ENCODE assay signal across 8 cellular contexts in the genomic region with DNA sequence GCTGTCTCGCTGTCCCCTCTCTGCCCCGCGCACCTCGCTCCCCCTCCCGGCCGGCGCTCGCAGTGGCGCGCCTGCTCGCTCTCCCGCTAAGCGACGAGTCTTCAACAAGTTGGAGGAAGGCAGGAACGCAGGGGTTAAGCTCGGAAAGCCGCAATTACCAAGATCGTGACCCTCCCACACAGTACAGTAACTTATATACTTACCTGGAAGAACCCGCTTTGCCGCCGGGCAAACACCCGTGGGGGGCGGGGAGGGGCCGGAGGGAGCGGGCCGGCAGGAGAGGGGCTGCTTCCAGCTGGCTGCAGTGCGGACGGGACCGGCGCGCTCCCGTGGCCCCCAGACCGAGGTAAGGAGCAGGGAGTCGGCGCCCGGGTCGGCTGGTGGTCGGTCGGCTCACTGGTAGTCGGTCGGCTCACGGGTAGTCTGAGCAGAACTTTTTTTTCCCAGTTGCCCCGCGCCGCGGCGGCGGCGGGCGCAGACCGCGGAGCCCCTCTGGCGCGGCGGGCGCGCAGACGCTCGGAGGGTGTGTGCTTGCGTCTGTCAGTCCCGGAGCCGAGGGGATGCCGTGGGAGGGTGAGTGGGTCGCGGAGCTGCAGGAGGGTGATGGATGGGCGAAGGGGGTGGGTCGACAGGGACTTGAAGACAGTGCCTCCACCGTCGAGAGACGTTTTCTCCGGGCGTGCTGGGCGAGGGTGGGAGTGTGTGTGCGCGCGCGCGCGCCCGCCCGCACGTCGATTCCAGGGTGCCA.
DNase-seq lines count a peak whose midpoint lies in the region; ATAC-seq and TF ChIP-seq lines count a peak whose summit lies in the region.

No MANE protein-coding gene starts in this region.

- peaks cover 39% of the 10 kb centered on the region for H3K4me1 Mint-ChIP-seq in central memory CD8-positive, alpha-beta T cell
- peaks cover 74% of the 10 kb centered on the region for H3K4me1 Mint-ChIP-seq in stimulated activated naive CD8-positive, alpha-beta T cell treated with anti-CD3 and anti-CD28 coated beads, Interleukin-15, amount 100 ng/mL, for 72 hours

- TF ChIP-seq CTCF in RWPE2 (IDR thresholded peaks at IDR 0.05; ENCODE audit: poor library complexity, severe bottlenecking) (peak; percentile 27), lower leg skin (IDR thresholded peaks at IDR 0.05) (no peak)

- peaks cover 93% of the 10 kb centered on the region for H3K27me3 Mint-ChIP-seq in central memory CD8-positive, alpha-beta T cell
- H3K27me3 Mint-ChIP-seq in stimulated activated naive CD8-positive, alpha-beta T cell treated with anti-CD3 and anti-CD28 coated beads, Interleukin-15, amount 100 ng/mL, for 72 hours, result peaks cover 100% of the 10 kb centered on the region

- no peaks in the 10 kb centered on the region for H3K4me1 ChIP-seq in RWPE2 (ENCODE audit: insufficient read depth, poor library complexity, severe bottlenecking)

- peak; percentile 72 for DNase-seq in Daoy (ENCODE audit: low read depth)
- no peak for DNase-seq in RWPE2 (ENCODE audit: low spot score)
- DNase-seq in central memory CD8-positive, alpha-beta T cell (ENCODE audit: low spot score in 2 of 2), result no peak
- no peak for DNase-seq in lower leg skin (ENCODE audit: low spot score in 2 of 2)
- DNase-seq in stimulated activated naive CD8-positive, alpha-beta T cell treated with anti-CD3 and anti-CD28 coated beads, Interleukin-15, amount 100 ng/mL, for 72 hours, result peak in 1 of 2 donors; percentile 50

- H3K27ac Mint-ChIP-seq in central memory CD8-positive, alpha-beta T cell (ENCODE audit: low read depth), result no peak overlapping the region
- H3K27ac Mint-ChIP-seq in stimulated activated naive CD8-positive, alpha-beta T cell treated with anti-CD3 and anti-CD28 coated beads, Interleukin-15, amount 100 ng/mL, for 72 hours, result no peak overlapping the region

- peak; percentile 55 for ATAC-seq in HG02678 (IDR thresholded peaks at IDR 0.05; ENCODE audit: unreplicated experiment)
- ATAC-seq in RWPE2 (ENCODE audit: low read depth), result peak; percentile 55
- no peak for ATAC-seq in central memory CD8-positive, alpha-beta T cell (replicated peaks; ENCODE audit: extremely low read depth, poor library complexity, severe bottlenecking)
- ATAC-seq in stimulated activated naive CD8-positive, alpha-beta T cell treated with anti-CD3 and anti-CD28 coated beads, Interleukin-15, amount 100 ng/mL, for 72 hours, result peak; percentile 68
- no peak for ATAC-seq in HG03159 (IDR thresholded peaks at IDR 0.05; ENCODE audit: unreplicated experiment)
- ATAC-seq in HG03571 (IDR thresholded peaks at IDR 0.05; ENCODE audit: unreplicated experiment), result no peak

- no peaks in the 10 kb centered on the region for H3K9me3 ChIP-seq in RWPE2 (ENCODE audit: severe bottlenecking)

- H3K27me3 ChIP-seq in RWPE2 (ENCODE audit: insufficient read depth, poor library complexity, severe bottlenecking), result peaks cover 98% of the 10 kb centered on the region

- H3K36me3 ChIP-seq in RWPE2 (ENCODE audit: low read depth), result no peaks in the 10 kb centered on the region

- WGBS in lower leg skin, 2 donors, result 1 to 4% methylated on average over 37 to 63 of the region's 83 CpGs

- peak overlapping the region; percentile 71 for H3K4me3 Mint-ChIP-seq in central memory CD8-positive, alpha-beta T cell
- H3K4me3 Mint-ChIP-seq in stimulated activated naive CD8-positive, alpha-beta T cell treated with anti-CD3 and anti-CD28 coated beads, Interleukin-15, amount 100 ng/mL, for 72 hours, result peak overlapping the region; percentile 86 to 88

- H3K4me3 ChIP-seq in RWPE2 (ENCODE audit: severe bottlenecking) (peak overlapping the region; percentile 38), lower leg skin (ENCODE audit: low read depth, poor library complexity, severe bottlenecking) (peak overlapping the region; percentile 29)

- TF ChIP-seq POLR2A in lower leg skin (IDR thresholded peaks at IDR 0.05), result no peak

- peaks cover 5% of the 10 kb centered on the region for H3K36me3 Mint-ChIP-seq in central memory CD8-positive, alpha-beta T cell (ENCODE audit: insufficient read depth)

- intact Hi-C loops in lower leg skin (cut with DNase I; ENCODE audit: low total_unique reads), result no loop called here

- no peak overlapping the region for H3K27ac ChIP-seq in RWPE2 (ENCODE audit: poor library complexity, severe bottlenecking)

- no peaks in the 10 kb centered on the region for H3K9me3 Mint-ChIP-seq in central memory CD8-positive, alpha-beta T cell
- no peaks in the 10 kb centered on the region for H3K9me3 Mint-ChIP-seq in stimulated activated naive CD8-positive, alpha-beta T cell treated with anti-CD3 and anti-CD28 coated beads, Interleukin-15, amount 100 ng/mL, for 72 hours

Comparison
In these comparisons a context has a peak if more than half of its experiments do, and no peak if none do; other contexts are left out.
1. ATAC-seq: peak in HG02678 (single experiment), RWPE2 (single experiment) and stimulated activated naive CD8-positive, alpha-beta T cell treated with anti-CD3 and anti-CD28 coated beads, Interleukin-15, amount 100 ng/mL, for 72 hours (single experiment); none in central memory CD8-positive, alpha-beta T cell (single experiment), HG03159 (single experiment) and HG03571 (single experiment).